Comparison of ENCODE assay signal across 11 cellular contexts in genomic region chr7:70193514-70193913, GRCh38.
DNase-seq lines count a peak whose midpoint lies in the region; ATAC-seq and TF ChIP-seq lines count a peak whose summit lies in the region.
"Had no signal": no experiment of that assay in that cellular context is flagged by ENCODE, and none has a peak within 500 bp of the region (broad histone marks: within the 10 kb centered on the region; RNA-seq: fewer than 3 reads in every experiment).

No MANE protein-coding gene starts in this region.

- H3K56ac ChIP-seq in IMR-90 (ENCODE audit: extremely low read depth, insufficient read depth, low read length), result no peak overlapping the region

- no peaks in the 10 kb centered on the region for H3K36me3 Mint-ChIP-seq in CD4-positive, alpha-beta memory T cell

- H3K27me3 Mint-ChIP-seq in CD4-positive, alpha-beta memory T cell, result peaks cover 0 to 2% of the 10 kb centered on the region in 2 donors

- H4K5ac ChIP-seq in IMR-90 (ENCODE audit: low read depth, low read length), result no peak overlapping the region

- H3K79me1 ChIP-seq in IMR-90 (ENCODE audit: low read depth in 1 of 2, low read length in 2 of 2), result no peaks in the 10 kb centered on the region

- no peak overlapping the region for H4K91ac ChIP-seq in IMR-90 (ENCODE audit: insufficient read depth, low read depth, low read length)

- H3K9me3 Mint-ChIP-seq in CD4-positive, alpha-beta memory T cell, result peaks cover 0 to 7% (median 0%) of the 10 kb centered on the region in 8 donors

- H3K4me1 Mint-ChIP-seq in CD4-positive, alpha-beta memory T cell, result no peaks in the 10 kb centered on the region

- no peak overlapping the region for H2BK5ac ChIP-seq in IMR-90 (ENCODE audit: low read depth, low read length, poor library complexity, severe bottlenecking)

- WGBS in IMR-90 (ENCODE audit: extremely low coverage in 2 of 2, insufficient read length in 1 of 2), 2 experiments, result no CpG with 5 or more reads among the region's 4 CpGs
- WGBS in right lobe of liver (ENCODE audit: insufficient coverage, low coverage, low lambda C conversion rate, missing lambda C conversion rate), result 33% methylated on average over 4 of the region's 4 CpGs

- no peak overlapping the region for H3K4me2 ChIP-seq in IMR-90 (ENCODE audit: low read depth, low read length)

- intact Hi-C loops in CD4-positive, alpha-beta memory T cell (cut with micrococcal nuclease), result loop anchor here (10.0 kb wide), 1 partner anchor 241 kb away; no protein-coding TSS in a partner anchor
- intact Hi-C loops in IMR-90 (cut with micrococcal nuclease) (loop anchor here (1.0 kb wide), 1 partner anchor 505 kb away; no protein-coding TSS in a partner anchor), right lobe of liver (cut with DNase I) (no loop called here), posterior cingulate gyrus (cut with DNase I) (no loop called here)

- H2BK15ac ChIP-seq in IMR-90 (ENCODE audit: low read depth, low read length), result no peak overlapping the region

- H3K4me3 ChIP-seq in CD4-positive, alpha-beta memory T cell (ENCODE audit: low read length in 2 of 2), result no peak overlapping the region
- H3K4me3 ChIP-seq in IMR-90 (ENCODE audit: insufficient read depth, low read depth, low read length), result no peak overlapping the region
- H3K4me3 ChIP-seq in WERI-Rb-1 (ENCODE audit: low read depth, low read length), result no peak overlapping the region
- H3K4me3 ChIP-seq in right lobe of liver, result no peak overlapping the region

- H3K23ac ChIP-seq in IMR-90 (ENCODE audit: low read depth, low read length), result no peak overlapping the region

- TF ChIP-seq CTCF in IMR-90 (conservative IDR thresholded peaks at IDR 0.05; ENCODE audit: low read depth, low read length) (0 out of 2 replicates have a peak, but pooled peaks have one; percentile 10), WERI-Rb-1 (IDR thresholded peaks at IDR 0.05; ENCODE audit: low read depth, low read length) (peak; percentile 27; the same call in 1 of the 2 replicates), right lobe of liver (IDR thresholded peaks at IDR 0.05) (peak; percentile 37 to 53 (median 48))

- no peak overlapping the region for H2AK5ac ChIP-seq in IMR-90 (ENCODE audit: low read depth, low read length)

- POLR2A ChIA-PET in CD4-positive, alpha-beta memory T cell (lab: Charles Lee; ENCODE audit: partially characterized antibody), result no interaction called here
- POLR2A ChIA-PET in IMR-90 (lab: Charles Lee; ENCODE audit: unreplicated experiment), result no interaction called here

- ATAC-seq in IMR-90 (ENCODE audit: low read depth), result no peak
- ATAC-seq in right lobe of liver, result peak; percentile 77 to 83 (median 80)
- ATAC-seq in HG03571 (IDR thresholded peaks at IDR 0.05; ENCODE audit: unreplicated experiment), result no peak

- H3K4me3 Mint-ChIP-seq in CD4-positive, alpha-beta memory T cell, result no peak overlapping the region

- H2AK9ac ChIP-seq in IMR-90 (replicated peaks; ENCODE audit: low read depth, low read length, poor library complexity), result no peak overlapping the region

- H4K8ac ChIP-seq in IMR-90 (ENCODE audit: low read depth in 2 of 2, low read length in 2 of 2), result no peak overlapping the region

- H3K9me3 ChIP-seq in CD4-positive, alpha-beta memory T cell (ENCODE audit: control insufficient read depth in 1 of 2, low read length in 2 of 2), result no peaks in the 10 kb centered on the region
- no peaks in the 10 kb centered on the region for H3K9me3 ChIP-seq in IMR-90 (ENCODE audit: control insufficient read depth, insufficient read depth, low read length)
- no peaks in the 10 kb centered on the region for H3K9me3 ChIP-seq in WERI-Rb-1 (ENCODE audit: severe bottlenecking)
- H3K9me3 ChIP-seq in right lobe of liver, result no peaks in the 10 kb centered on the region

- H3K18ac ChIP-seq in IMR-90 (ENCODE audit: low read depth, low read length), result no peak overlapping the region

- CTCF ChIA-PET in CD4-positive, alpha-beta memory T cell (lab: Charles Lee; ENCODE audit: partially characterized antibody), result interaction anchor here (0.6 to 1.9 kb wide), 6 partner anchors 45 to 505 kb away, joined by 3 to 10 read pairs (median 4); no protein-coding TSS in a partner anchor
- CTCF ChIA-PET in IMR-90 (lab: Yijun Ruan, JAX), result no interaction called here

- no peak overlapping the region for H2BK20ac ChIP-seq in IMR-90 (ENCODE audit: low read depth, low read length)

- no peak for TF ChIP-seq POLR2A in IMR-90 (IDR thresholded peaks at IDR 0.05; ENCODE audit: low read depth, low read length)
- TF ChIP-seq POLR2A in right lobe of liver (IDR thresholded peaks at IDR 0.05), result no peak

- DNase-seq in CD4-positive, alpha-beta memory T cell, result peak in 4 of 5 donors; percentile 16 to 34 (median 22)
- peak; percentile 1 for DNase-seq in IMR-90
- peak; percentile 12 for DNase-seq in WERI-Rb-1
- DNase-seq in right lobe of liver, result no peak
- DNase-seq in stimulated activated naive CD4-positive, alpha-beta T cell (lab: John Stamatoyannopoulos, UW), result no peak
- DNase-seq in NCI-H1930 (lab: John Stamatoyannopoulos, UW), result no peak
- DNase-seq in posterior cingulate gyrus, result no peak
- DNase-seq: activated effector memory CD4-positive, alpha-beta T cell treated with anti-CD3 and anti-CD28 coated beads, Interleukin-2, amount 50 U/mL, for 16 hours; RPMI8226; stimulated activated CD4-positive, alpha-beta T cell treated with anti-CD3 and anti-CD28 coated beads, Interleukin-15, amount 100 ng/mL, for 24 hours had no signal

- no peak overlapping the region for H2AFZ ChIP-seq in IMR-90 (replicated peaks; ENCODE audit: low read length, poor library complexity)

- no peaks in the 10 kb centered on the region for H4K20me1 ChIP-seq in IMR-90 (ENCODE audit: insufficient read depth, low read length)

- no peaks in the 10 kb centered on the region for H3K4me1 ChIP-seq in CD4-positive, alpha-beta memory T cell (ENCODE audit: insufficient read depth, low read length)
- no peaks in the 10 kb centered on the region for H3K4me1 ChIP-seq in IMR-90 (ENCODE audit: control insufficient read depth, insufficient read depth, low read length)
- H3K4me1 ChIP-seq in right lobe of liver, result peaks cover 0 to 2% (median 0%) of the 10 kb centered on the region in 4 donors

- no peak overlapping the region for H3K27ac Mint-ChIP-seq in CD4-positive, alpha-beta memory T cell

- H3K36me3 ChIP-seq in CD4-positive, alpha-beta memory T cell (ENCODE audit: insufficient read depth, low read length), result no peaks in the 10 kb centered on the region
- H3K36me3 ChIP-seq in IMR-90 (ENCODE audit: control insufficient read depth, insufficient read depth, low read length) (no peaks in the 10 kb centered on the region), WERI-Rb-1 (no peaks in the 10 kb centered on the region), right lobe of liver (no peaks in the 10 kb centered on the region)

- no peak for TF ChIP-seq RAD21 in IMR-90 (IDR thresholded peaks at IDR 0.05; ENCODE audit: low read length)

- in situ Hi-C loops in IMR-90 (cut with MboI; ENCODE audit: low sequenced_read_pairs), result no loop called here

- dilution Hi-C loops in IMR-90 (cut with HindIII; ENCODE audit: low sequenced_read_pairs, unreplicated experiment), result no loop called here

- BruUV-seq in IMR-90 (replicated peaks; lab: Mats Ljungman, UMichigan), result no TSS peak

- H3K14ac ChIP-seq in IMR-90 (replicated peaks; ENCODE audit: low read depth, low read length), result no peak overlapping the region

- no peaks in the 10 kb centered on the region for H3K27me3 ChIP-seq in CD4-positive, alpha-beta memory T cell (ENCODE audit: insufficient read depth, low read length)
- H3K27me3 ChIP-seq in IMR-90 (ENCODE audit: control insufficient read depth, insufficient read depth, low read length), result no peaks in the 10 kb centered on the region
- no peaks in the 10 kb centered on the region for H3K27me3 ChIP-seq in WERI-Rb-1 (ENCODE audit: insufficient read depth, low read depth, severe bottlenecking)
- no peaks in the 10 kb centered on the region for H3K27me3 ChIP-seq in right lobe of liver

- H2BK120ac ChIP-seq in IMR-90 (ENCODE audit: low read depth, low read length), result no peak overlapping the region

- no peak overlapping the region for H3K27ac ChIP-seq in CD4-positive, alpha-beta memory T cell (ENCODE audit: low read depth, low read length)
- no peak overlapping the region for H3K27ac ChIP-seq in IMR-90 (ENCODE audit: insufficient read depth, low read length)
- no peak overlapping the region for H3K27ac ChIP-seq in WERI-Rb-1
- H3K27ac ChIP-seq in right lobe of liver, result no peak overlapping the region

- H3K9ac ChIP-seq in IMR-90 (ENCODE audit: low read depth, low read length), result no peak overlapping the region

- H3K4ac ChIP-seq in IMR-90 (ENCODE audit: low read depth, low read length), result no peak overlapping the region

- no peaks in the 10 kb centered on the region for H3K9me1 ChIP-seq in IMR-90 (ENCODE audit: insufficient read depth, low read length)

TF ChIP-seq in IMR-90, 13 proteins besides CTCF, POLR2A, EP300 and RAD21:
- TF ChIP-seq NFE2L2 (IDR thresholded peaks at IDR 0.05; ENCODE audit: low read depth, low read length), result no peak

Comparison
In these comparisons a context has a peak if more than half of its experiments do, and no peak if none do; other contexts are left out.
1. DNase-seq: peak in CD4-positive, alpha-beta memory T cell (4 of 5), IMR-90 (single experiment) and WERI-Rb-1 (single experiment); none in right lobe of liver (0 of 3), stimulated activated naive CD4-positive, alpha-beta T cell (0 of 6), NCI-H1930 (0 of 2) and posterior cingulate gyrus (0 of 10).
2. ATAC-seq: peak in right lobe of liver (4 of 4); none in IMR-90 (single experiment) and HG03571 (single experiment).
3. intact Hi-C loops: an anchor here in CD4-positive, alpha-beta memory T cell (10.0 kb wide) and IMR-90 (1.0 kb wide); none called in right lobe of liver and posterior cingulate gyrus.
4. Peak in every context shown above with its lines, with median percentiles within 50 percentile points of each other: CTCF ChIP-seq.